ENCODE assay signal across 8 cellular contexts in genomic region chrX:53441531-53442321, GRCh38. TPM values are rescaled to one million over a fixed set of nuclear protein-coding genes. Genes with fewer than 3 reads are reported as not detected.
DNase-seq lines count a peak whose midpoint lies in the region; ATAC-seq and TF ChIP-seq lines count a peak whose summit lies in the region.

No MANE protein-coding gene starts in this region.

- TF ChIP-seq CTCF in choroid plexus epithelial cell (conservative IDR thresholded peaks at IDR 0.05; ENCODE audit: low read depth, low read length): no peak

- ATAC-seq in GM18517 (IDR thresholded peaks at IDR 0.05; ENCODE audit: unreplicated experiment): peak; percentile 62
- peak; percentile 65 for ATAC-seq in HG03108 (IDR thresholded peaks at IDR 0.05; ENCODE audit: unreplicated experiment)
- peak; percentile 90 for ATAC-seq in left lobe of liver
- no peak for ATAC-seq in GM19328 (IDR thresholded peaks at IDR 0.05; ENCODE audit: unreplicated experiment)

- DNase-seq in NCI-H226: peak; percentile 22
- peak; percentile 79 for DNase-seq in activated CD4-positive, alpha-beta T cell treated with anti-CD3 and anti-CD28 coated beads for 48 hours
- peak; percentile 67 for DNase-seq in choroid plexus epithelial cell (ENCODE audit: low read depth)
- DNase-seq in left lobe of liver (ENCODE audit: low spot score): peak; percentile 91
- DNase-seq in stimulated activated CD4-positive, alpha-beta T cell treated with anti-CD3 and anti-CD28 coated beads, Interleukin-2, amount 100 ng/mL, for 24 hours: peak; percentile 75 to 81

- peak overlapping the region; percentile 53 for H3K4me3 ChIP-seq in choroid plexus epithelial cell (ENCODE audit: low read depth, low read length)

RNA-seq across cellular contexts. Expression of gene HSD17B10, which starts 7.6 kb away (rescaled TPM):
- total RNA-seq in left lobe of liver: 195 TPM

RNA-seq across cellular contexts. Expression of gene RIBC1, which starts 19.1 kb away (rescaled TPM):
- total RNA-seq in left lobe of liver: 0.38 TPM

RNA-seq across cellular contexts. Expression of gene SMC1A, which starts 19.3 kb away (rescaled TPM):
- total RNA-seq in left lobe of liver: 27.8 TPM

Comparison
In these comparisons a context has a peak if more than half of its experiments do, and no peak if none do; other contexts are left out.
1. DNase-seq: peak in every context shown above with its lines; median percentile 91 in left lobe of liver; 79 in activated CD4-positive, alpha-beta T cell treated with anti-CD3 and anti-CD28 coated beads for 48 hours; 78 in stimulated activated CD4-positive, alpha-beta T cell treated with anti-CD3 and anti-CD28 coated beads, Interleukin-2, amount 100 ng/mL, for 24 hours; 67 in choroid plexus epithelial cell; 22 in NCI-H226.